ENCODE assay signal across 8 cellular contexts in genomic region chr3:179603831-179604230, GRCh38. TPM values are rescaled to one million over a fixed set of nuclear protein-coding genes. Genes with fewer than 3 reads are reported as not detected.
DNase-seq lines count a peak whose midpoint lies in the region; ATAC-seq and TF ChIP-seq lines count a peak whose summit lies in the region.

No MANE protein-coding gene starts in this region.

- peaks cover 5% of the 10 kb centered on the region; the same call in 1 of the 2 replicates for H3K4me1 ChIP-seq in GM23338 (ENCODE audit: insufficient read depth)
- peaks cover 0 to 39% (median 28%) of the 10 kb centered on the region in 4 donors for H3K4me1 ChIP-seq in sigmoid colon

- no peaks in the 10 kb centered on the region; the same call in 1 of the 3 replicates for H3K9me3 Mint-ChIP-seq in GM23338

- H3K79me2 ChIP-seq in GM23338 (replicated peaks; ENCODE audit: insufficient read depth), result peaks cover 54% of the 10 kb centered on the region

- H3K27ac ChIP-seq in GM23338 (ENCODE audit: low read depth) (peak overlapping the region; percentile 92), SK-N-MC (peak overlapping the region; percentile 87), sigmoid colon (peak overlapping the region; percentile 89 to 95 (median 92))

- DNase-seq in GM23338 (ENCODE audit: low spot score) (no peak), SK-N-MC (ENCODE audit: low read depth, low spot score) (no peak), fibroblast of villous mesenchyme (ENCODE audit: low read depth) (no peak), sigmoid colon (no peak), mucosa of gallbladder (ENCODE audit: low spot score) (no peak), D341Med (ENCODE audit: low spot score) (no peak), NCI-H526 treated with DMSO at 0.1 percent for 48 hours (lab: John Stamatoyannopoulos, UW) (no peak)

- no peaks in the 10 kb centered on the region for H3K9me3 ChIP-seq in SK-N-MC (ENCODE audit: low read depth, low read length)
- no peaks in the 10 kb centered on the region for H3K9me3 ChIP-seq in sigmoid colon

- no peak for TF ChIP-seq POLR2A in sigmoid colon (IDR thresholded peaks at IDR 0.05)

- H3K9me2 ChIP-seq in GM23338 (ENCODE audit: insufficient read depth), result no peaks in the 10 kb centered on the region

- H3K4me3 Mint-ChIP-seq in GM23338, result peak overlapping the region; percentile 99

- H3K4me3 ChIP-seq in GM23338, result peak overlapping the region; percentile 70
- H3K4me3 ChIP-seq in SK-N-MC, result peak overlapping the region; percentile 91
- H3K4me3 ChIP-seq in fibroblast of villous mesenchyme (ENCODE audit: low read depth, low read length), result peak overlapping the region; percentile 64
- peak overlapping the region; percentile 78 to 88 (median 80) for H3K4me3 ChIP-seq in sigmoid colon

- no peak for TF ChIP-seq EP300 in sigmoid colon (IDR thresholded peaks at IDR 0.05)

- peak overlapping the region; percentile 100 for H3K27ac Mint-ChIP-seq in GM23338

- H4K20me1 ChIP-seq in GM23338 (replicated peaks; ENCODE audit: insufficient read depth), result peaks cover 5% of the 10 kb centered on the region

- H3K4me2 ChIP-seq in GM23338, result peak overlapping the region; percentile 72

- H3K27me3 Mint-ChIP-seq in GM23338 (ENCODE audit: insufficient read depth, low read depth, poor library complexity), result peaks cover 6% of the 10 kb centered on the region

- WGBS in sigmoid colon, 2 donors, result 0 to 3% methylated on average over 3 of the region's 3 CpGs

- peak overlapping the region; percentile 48; the same call in 1 of the 2 replicates for H2AFZ ChIP-seq in GM23338

- intact Hi-C loops in sigmoid colon (cut with DNase I), result loop anchor here (2.0 to 10.0 kb wide), 3 partner anchors 42 to 259 kb away; partner anchors contain the start of genes ACTL6A, MFN1 and USP13

- H3K4me1 Mint-ChIP-seq in GM23338, result peaks cover 2% of the 10 kb centered on the region

- peak overlapping the region; percentile 96 for H3K9ac ChIP-seq in SK-N-MC (ENCODE audit: insufficient read length)

- peaks cover 22% of the 10 kb centered on the region; the same call in 1 of the 2 replicates for H3K36me3 ChIP-seq in GM23338 (ENCODE audit: insufficient read depth)
- H3K36me3 ChIP-seq in SK-N-MC (ENCODE audit: insufficient read depth, low read length), result peaks cover 41% of the 10 kb centered on the region
- H3K36me3 ChIP-seq in sigmoid colon, result peaks cover 0 to 46% (median 26%) of the 10 kb centered on the region in 4 donors

- peaks cover 32% of the 10 kb centered on the region for H3K36me3 Mint-ChIP-seq in GM23338 (ENCODE audit: low read depth)

- no peaks in the 10 kb centered on the region for H3F3A ChIP-seq in GM23338 (replicated peaks; ENCODE audit: low read depth)

- H3K27me3 ChIP-seq in GM23338 (ENCODE audit: insufficient read depth) (no peaks in the 10 kb centered on the region), sigmoid colon (no peaks in the 10 kb centered on the region)

- no peak for ATAC-seq in GM23338
- no peak for ATAC-seq in GM18909 (IDR thresholded peaks at IDR 0.05; ENCODE audit: poor library complexity, unreplicated experiment)

- TF ChIP-seq CTCF in GM23338 (conservative IDR thresholded peaks at IDR 0.05; ENCODE audit: low read depth in 2 of 2) (no peak), fibroblast of villous mesenchyme (IDR thresholded peaks at IDR 0.05; ENCODE audit: insufficient read depth, low read depth, low read length) (no peak), sigmoid colon (IDR thresholded peaks at IDR 0.05) (no peak)

TF ChIP-seq in GM23338, 12 proteins besides CTCF, POLR2A, EP300 and RAD21:
- TF ChIP-seq NANOG (IDR thresholded peaks at IDR 0.05; ENCODE audit: borderline replicate concordance) (no peak), ZNF114 (CRISPR knock-in tag; IDR thresholded peaks at IDR 0.05) (no peak), EZH2phosphoT487 (IDR thresholded peaks at IDR 0.05; ENCODE audit: unreplicated experiment) (no peak), REST (IDR thresholded peaks at IDR 0.05; ENCODE audit: unreplicated experiment) (no peak), EZH2 (IDR thresholded peaks at IDR 0.05; ENCODE audit: low read depth, unreplicated experiment) (no peak), STAT1 (IDR thresholded peaks at IDR 0.05; ENCODE audit: unreplicated experiment) (no peak), POLR2AphosphoS5 (IDR thresholded peaks at IDR 0.05; ENCODE audit: low read depth) (no peak), CREB1 (CRISPR knock-in tag; IDR thresholded peaks at IDR 0.05; ENCODE audit: low read depth) (no peak), ETS1 (IDR thresholded peaks at IDR 0.05) (no peak), ZNF331 (CRISPR knock-in tag; IDR thresholded peaks at IDR 0.05; ENCODE audit: low read depth) (no peak), JUNB (IDR thresholded peaks at IDR 0.05; ENCODE audit: unreplicated experiment) (no peak)
TF ChIP-seq in GM23338: peak in this region for 0.

RNA-seq across cellular contexts. Expression of gene MRPL47, which starts 0.6 kb away (rescaled TPM):
- 45.5 and 46.7 TPM in 2 replicates for total RNA-seq in GM23338 (2014; rRNA removed; shearing (Covaris generic))
- polyA plus RNA-seq in GM23338 (2016; fragmentation: Nextera tagmentation; extraction: Ambion mirVana), result 212 and 229 TPM in 2 replicates
- 45.7 and 53.5 TPM in 2 replicates for total RNA-seq in fibroblast of villous mesenchyme
- 10 to 100 TPM; 26.0 to 58.5 (median 29.0) TPM for total RNA-seq in sigmoid colon
- 10 to 100 TPM; 45.6 to 57.8 (median 55.7) TPM for polyA plus RNA-seq in sigmoid colon
- 22.4 TPM for total RNA-seq in mucosa of gallbladder

RNA-seq across cellular contexts. Expression of gene NDUFB5, which starts 0.8 kb away (rescaled TPM):
- 65.4 and 74.9 TPM in 2 replicates for total RNA-seq in GM23338 (2014; rRNA removed; shearing (Covaris generic))
- 101 and 113 TPM in 2 replicates for polyA plus RNA-seq in GM23338 (2016; fragmentation: Nextera tagmentation; extraction: Ambion mirVana)
- 90.8 and 117 TPM in 2 replicates for total RNA-seq in fibroblast of villous mesenchyme
- total RNA-seq in sigmoid colon, result 100 to 1,000 TPM; 107 to 216 (median 193) TPM
- 100 to 1,000 TPM; 106 to 184 (median 147) TPM for polyA plus RNA-seq in sigmoid colon
- total RNA-seq in mucosa of gallbladder, result 103 TPM

RNA-seq across cellular contexts. Expression of gene ACTL6A, which starts 41.1 kb away (rescaled TPM):
- total RNA-seq in GM23338 (2014; rRNA removed; shearing (Covaris generic)), result 117 and 205 TPM in 2 replicates
- polyA plus RNA-seq in GM23338 (2016; fragmentation: Nextera tagmentation; extraction: Ambion mirVana) (125 and 152 TPM in 2 replicates), sigmoid colon (10 to 100 TPM; 31.8 to 38.6 (median 35.4) TPM)
- total RNA-seq in fibroblast of villous mesenchyme (42.5 and 48.8 TPM in 2 replicates), sigmoid colon (10 to 100 TPM; 28.8 to 65.7 (median 50.3) TPM), mucosa of gallbladder (25.6 TPM)

RNA-seq across cellular contexts. Expression of gene USP13, which starts 49.0 kb away (rescaled TPM):
- total RNA-seq in GM23338 (2014; rRNA removed; shearing (Covaris generic)), result 13.2 and 22.7 TPM in 2 replicates
- polyA plus RNA-seq in GM23338 (2016; fragmentation: Nextera tagmentation; extraction: Ambion mirVana) (8.9 and 9.6 TPM in 2 replicates), sigmoid colon (1 to 10 TPM in 2 of 3 donors, under 1 TPM in 1; 0.69 to 2.3 (median 1.2) TPM)
- total RNA-seq in fibroblast of villous mesenchyme (7.8 and 11.9 TPM in 2 replicates), sigmoid colon (10 to 100 TPM in 1 of 4 donors, 1 to 10 TPM in 3; 7.2 to 11.1 (median 8.5) TPM), mucosa of gallbladder (9.4 TPM)
